Comparison of ENCODE assay signal across 8 cellular contexts in the genomic region with DNA sequence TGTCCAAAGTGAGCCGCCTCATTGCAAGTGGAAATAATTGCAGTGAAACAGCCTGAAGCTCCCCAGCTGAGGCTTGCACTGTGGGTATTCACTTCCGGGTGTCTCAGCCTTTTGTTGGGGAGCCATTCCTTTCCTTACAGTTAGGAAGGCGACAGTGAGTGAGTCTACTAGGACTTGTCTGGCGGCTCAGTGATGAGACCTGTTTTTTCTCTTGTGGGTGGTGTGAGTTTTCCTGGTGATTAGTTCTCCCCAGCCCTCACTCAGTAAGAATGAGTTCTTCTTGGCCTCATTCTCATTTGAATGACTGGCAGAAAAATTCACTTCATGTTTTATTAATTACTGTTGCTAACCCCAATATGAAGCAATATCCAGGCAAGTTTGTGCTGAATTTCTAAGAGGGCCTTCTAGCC. TPM values are rescaled to one million over a fixed set of nuclear protein-coding genes. Genes with fewer than 3 reads are reported as not detected.
DNase-seq lines count a peak whose midpoint lies in the region; ATAC-seq, FAIRE-seq and TF ChIP-seq lines count a peak whose summit lies in the region.

No MANE protein-coding gene starts in this region.

- no peaks in the 10 kb centered on the region for H3K9me3 Mint-ChIP-seq in activated CD4-positive, alpha-beta T cell treated with anti-CD3 and anti-CD28 coated beads, Interleukin-2, amount 10 ng/mL, durations not matched to agents 7 days and 5 days

- TF ChIP-seq POLR2A in HepG2 (IDR thresholded peaks at IDR 0.05; ENCODE audit: insufficient read depth in 1 of 2, low read depth in 2 of 2, low read length in 2 of 2) (no peak), right lobe of liver (IDR thresholded peaks at IDR 0.05) (no peak), upper lobe of left lung (IDR thresholded peaks at IDR 0.05) (no peak)

- DNase-seq in HepG2 (ENCODE audit: low spot score) (no peak), right lobe of liver (no peak), fibroblast of villous mesenchyme (ENCODE audit: low read depth) (peak; percentile 26), upper lobe of left lung (no peak), retina (no peak)
- DNase-seq in activated CD4-positive, alpha-beta T cell treated with anti-CD3 and anti-CD28 coated beads, Interleukin-2, amount 10 ng/mL, durations not matched to agents 7 days and 5 days, result peak; percentile 41

- H2AFZ ChIP-seq in HepG2 (ENCODE audit: low read length), result no peak overlapping the region

- peak overlapping the region; percentile 91 for H3K4me2 ChIP-seq in HepG2 (ENCODE audit: low read depth, low read length)

- no peaks in the 10 kb centered on the region for H3K9me3 ChIP-seq in HepG2 (ENCODE audit: low read length)
- no peaks in the 10 kb centered on the region for H3K9me3 ChIP-seq in right lobe of liver
- H3K9me3 ChIP-seq in upper lobe of left lung, result no peaks in the 10 kb centered on the region

- no peaks in the 10 kb centered on the region for H3K27me3 Mint-ChIP-seq in activated CD4-positive, alpha-beta T cell treated with anti-CD3 and anti-CD28 coated beads, Interleukin-2, amount 10 ng/mL, durations not matched to agents 7 days and 5 days

- no TSS peak for BruUV-seq in HepG2 (replicated peaks; lab: Mats Ljungman, UMichigan)

- peak overlapping the region; percentile 88 for H3K27ac Mint-ChIP-seq in activated CD4-positive, alpha-beta T cell treated with anti-CD3 and anti-CD28 coated beads, Interleukin-2, amount 10 ng/mL, durations not matched to agents 7 days and 5 days

- WGBS in HepG2 (ENCODE audit: low lambda C conversion rate), result 49% methylated on average over 4 of the region's 4 CpGs
- WGBS in right lobe of liver (ENCODE audit: insufficient coverage, low coverage, low lambda C conversion rate, missing lambda C conversion rate), result 37% methylated on average over 4 of the region's 4 CpGs
- 56 to 69% methylated on average over 4 of the region's 4 CpGs for WGBS in upper lobe of left lung, 2 donors

- peaks cover 42% of the 10 kb centered on the region for H3K4me1 ChIP-seq in HepG2 (ENCODE audit: insufficient read depth, low read length)
- peaks cover 0 to 32% (median 11%) of the 10 kb centered on the region in 4 donors for H3K4me1 ChIP-seq in right lobe of liver
- peaks cover 26 to 44% (median 36%) of the 10 kb centered on the region in 4 donors for H3K4me1 ChIP-seq in upper lobe of left lung

- no peak for FAIRE-seq in HepG2 (lab: Jason Lieb, UNC)

- peak overlapping the region; percentile 89 for H3K27ac ChIP-seq in HepG2 (ENCODE audit: extremely low read length, insufficient read depth, low read length)
- peak overlapping the region in 1 of 3 donors; percentile 96 for H3K27ac ChIP-seq in right lobe of liver
- H3K27ac ChIP-seq in upper lobe of left lung, result peak overlapping the region; percentile 36 to 94 (median 91)

- ATAC-seq in HepG2, result no peak
- ATAC-seq in right lobe of liver, result no peak
- ATAC-seq in upper lobe of left lung (ENCODE audit: low FRiP score in 2 of 2), result no peak
- no peak for ATAC-seq in HG02623 (IDR thresholded peaks at IDR 0.05; ENCODE audit: unreplicated experiment)
- no peak for ATAC-seq in HG03439 (IDR thresholded peaks at IDR 0.05; ENCODE audit: unreplicated experiment)

- in situ Hi-C loops in HepG2 (cut with HindIII; ENCODE audit: extremely low pct_ligation_motif_present, low pct_unique_long_range_greater_than_20kb), result no loop called here

- peaks cover 33% of the 10 kb centered on the region for H4K20me1 ChIP-seq in HepG2 (ENCODE audit: insufficient read depth, low read length)

- peak overlapping the region; percentile 80 for H3K4me3 Mint-ChIP-seq in activated CD4-positive, alpha-beta T cell treated with anti-CD3 and anti-CD28 coated beads, Interleukin-2, amount 10 ng/mL, durations not matched to agents 7 days and 5 days

- H3K27me3 ChIP-seq in HepG2 (ENCODE audit: control insufficient read depth in 1 of 2, insufficient read depth in 2 of 2, low read length in 2 of 2) (no peaks in the 10 kb centered on the region; a peak in 1 of 5 replicates), right lobe of liver (no peaks in the 10 kb centered on the region), upper lobe of left lung (no peaks in the 10 kb centered on the region)

- CTCF ChIA-PET in HepG2 (lab: Yijun Ruan, JAX; ENCODE audit: low intra/inter-chr PET ratio, low total read pairs), result no interaction called here
- CTCF ChIA-PET in activated CD4-positive, alpha-beta T cell treated with anti-CD3 and anti-CD28 coated beads, Interleukin-2, amount 10 ng/mL, durations not matched to agents 7 days and 5 days (lab: Charles Lee), result interaction anchor here (0.9 to 1.9 kb wide), 4 partner anchors 9 to 28 kb away, joined by 3 to 7 read pairs (median 4); partner anchors contain the start of gene RRP12

- TF ChIP-seq CTCF in HepG2 (CRISPR knock-in tag; IDR thresholded peaks at IDR 0.05) (no peak), right lobe of liver (IDR thresholded peaks at IDR 0.05) (no peak), fibroblast of villous mesenchyme (IDR thresholded peaks at IDR 0.05; ENCODE audit: insufficient read depth, low read depth, low read length) (no peak), upper lobe of left lung (IDR thresholded peaks at IDR 0.05) (no peak)

- TF ChIP-seq EP300 in HepG2 (IDR thresholded peaks at IDR 0.05; ENCODE audit: low read depth in 2 of 2, low read length in 2 of 2) (no peak), HepG2 (CRISPR knock-in tag; IDR thresholded peaks at IDR 0.05; ENCODE audit: borderline replicate concordance) (no peak), upper lobe of left lung (IDR thresholded peaks at IDR 0.05) (no peak)

- H3K79me2 ChIP-seq in HepG2 (ENCODE audit: insufficient read depth, low read length), result peaks cover 40% of the 10 kb centered on the region

- H3K36me3 Mint-ChIP-seq in activated CD4-positive, alpha-beta T cell treated with anti-CD3 and anti-CD28 coated beads, Interleukin-2, amount 10 ng/mL, durations not matched to agents 7 days and 5 days (ENCODE audit: low read depth), result peaks cover 52% of the 10 kb centered on the region

- intact Hi-C loops in HepG2 (cut with micrococcal nuclease; ENCODE audit: unreplicated experiment), result loop anchor here (2.0 kb wide), 1 partner anchor 16 kb away; no protein-coding TSS in a partner anchor
- intact Hi-C loops in right lobe of liver (cut with DNase I), result no loop called here

- H3K4me3 ChIP-seq in HepG2 (replicated peaks in 1 of 3; ENCODE audit: insufficient read depth in 1 of 3, low read depth in 2 of 3, low read length in 3 of 3) (peak overlapping the region; percentile 83 to 98 (median 96)), right lobe of liver (no peak overlapping the region), fibroblast of villous mesenchyme (ENCODE audit: low read depth, low read length) (peak overlapping the region; percentile 93), upper lobe of left lung (no peak overlapping the region)

- TF ChIP-seq RAD21 in HepG2 (CRISPR knock-in tag; IDR thresholded peaks at IDR 0.05), result no peak

- H3K9ac ChIP-seq in HepG2 (ENCODE audit: insufficient read depth, low read depth, low read length), result peak overlapping the region; percentile 93

- POLR2A ChIA-PET in HepG2 (lab: Yijun Ruan, JAX), result interaction anchor here (1.0 to 2.3 kb wide), 5 partner anchors 10 to 27 kb away, joined by 3 to 7 read pairs (median 4); partner anchors contain the start of gene RRP12
- POLR2A ChIA-PET in activated CD4-positive, alpha-beta T cell treated with anti-CD3 and anti-CD28 coated beads, Interleukin-2, amount 10 ng/mL, durations not matched to agents 7 days and 5 days (lab: Charles Lee), result interaction anchor here (1.2 kb wide), 1 partner anchor 16 kb away, joined by 5 read pairs; no protein-coding TSS in a partner anchor

- peaks cover 39% of the 10 kb centered on the region for H3K4me1 Mint-ChIP-seq in activated CD4-positive, alpha-beta T cell treated with anti-CD3 and anti-CD28 coated beads, Interleukin-2, amount 10 ng/mL, durations not matched to agents 7 days and 5 days

- H3K36me3 ChIP-seq in HepG2 (replicated peaks in 1 of 2; ENCODE audit: control insufficient read depth in 1 of 2, insufficient read depth in 2 of 2, low read length in 2 of 2), result peaks cover 3 to 34% of the 10 kb centered on the region in 2 experiments
- H3K36me3 ChIP-seq in right lobe of liver, result peaks cover 0 to 31% (median 10%) of the 10 kb centered on the region in 4 donors
- peaks cover 7 to 37% (median 24%) of the 10 kb centered on the region in 4 donors for H3K36me3 ChIP-seq in upper lobe of left lung

RNA-seq across cellular contexts. Expression of gene PGAM1, which starts 2.6 kb away (rescaled TPM):
- total RNA-seq in HepG2 (2016; rRNA removed; fragmentation: Illumina TruSeq; extraction: Trizol) (354 and 442 TPM in 2 replicates), right lobe of liver (100 to 1,000 TPM; 100 to 228 (median 162) TPM), fibroblast of villous mesenchyme (378 and 443 TPM in 2 replicates), upper lobe of left lung (100 to 1,000 TPM in 5 of 6 donors, 10 to 100 TPM in 1; 55.5 to 184 (median 137) TPM)
- total RNA-seq in HepG2 (2016; cell fraction: cytosol; rRNA removed; fragmentation: Illumina TruSeq; extraction: Trizol; ENCODE audit: low read depth), result 44.3 and 47.0 TPM in 2 replicates
- 352 and 439 TPM in 2 replicates for total RNA-seq in HepG2 (2016; cell fraction: insoluble cytoplasmic fraction; rRNA removed; fragmentation: Illumina TruSeq; extraction: Trizol)
- total RNA-seq in HepG2 (2016; cell fraction: membrane; rRNA removed; fragmentation: Illumina TruSeq; extraction: Trizol), result 128 and 141 TPM in 2 replicates
- total RNA-seq in HepG2 (2016; cell fraction: nucleus; rRNA removed; fragmentation: Illumina TruSeq; extraction: Trizol), result 126 and 144 TPM in 2 replicates
- 403 and 483 TPM in 2 replicates for polyA plus RNA-seq in HepG2 (2011; rRNA removed)
- 471 and 548 TPM in 2 replicates for polyA plus RNA-seq in HepG2 (2011; cell fraction: cytosol; rRNA removed)
- 110 and 124 TPM in 2 replicates for polyA plus RNA-seq in HepG2 (2011; cell fraction: nucleus; rRNA removed)
- 318 and 342 TPM in 2 replicates for polyA plus RNA-seq in HepG2 (2012)
- polyA plus RNA-seq in HepG2 (2016; cell fraction: cytosol; fragmentation: Illumina TruSeq; extraction: Trizol; ENCODE audit: low read depth), result 50.9 and 54.4 TPM in 2 replicates
- 474 and 488 TPM in 2 replicates for polyA plus RNA-seq in HepG2 (2016; cell fraction: insoluble cytoplasmic fraction; fragmentation: Illumina TruSeq; extraction: Trizol; ENCODE audit: low read depth)
- polyA plus RNA-seq in HepG2 (2016; cell fraction: membrane; fragmentation: Illumina TruSeq; extraction: Trizol; ENCODE audit: low read depth), result 112 and 113 TPM in 2 replicates
- 181 and 193 TPM in 2 replicates for polyA plus RNA-seq in HepG2 (2016; cell fraction: nucleus; fragmentation: Illumina TruSeq; extraction: Trizol; ENCODE audit: insufficient read depth, low read depth)
- polyA minus RNA-seq in HepG2 (2011; rRNA and poly(A)+ RNA removed; ENCODE audit: low replicate concordance), result 592 and 624 TPM in 2 replicates
- 212 and 243 TPM in 2 replicates for polyA minus RNA-seq in HepG2 (2011; cell fraction: cytosol; rRNA and poly(A)+ RNA removed)
- polyA minus RNA-seq in HepG2 (2011; cell fraction: nucleus; rRNA and poly(A)+ RNA removed), result 56.7 and 63.2 TPM in 2 replicates
- 100 to 1,000 TPM; 380 to 406 TPM for total RNA-seq in activated CD4-positive, alpha-beta T cell treated with anti-CD3 and anti-CD28 coated beads, Interleukin-2, amount 10 ng/mL, durations not matched to agents 7 days and 5 days

RNA-seq across cellular contexts. Expression of gene EXOSC1, which starts 17.2 kb away (rescaled TPM):
- total RNA-seq in HepG2 (2016; rRNA removed; fragmentation: Illumina TruSeq; extraction: Trizol) (39.9 and 47.6 TPM in 2 replicates), right lobe of liver (10 to 100 TPM in 5 of 6 experiments, 1 to 10 TPM in 1; 9.2 to 19.1 (median 11.8) TPM), fibroblast of villous mesenchyme (41.5 and 44.8 TPM in 2 replicates), upper lobe of left lung (10 to 100 TPM; 19.5 to 30.4 (median 28.1) TPM)
- total RNA-seq in HepG2 (2016; cell fraction: cytosol; rRNA removed; fragmentation: Illumina TruSeq; extraction: Trizol; ENCODE audit: low read depth), result 23.7 and 27.6 TPM in 2 replicates
- 37.7 and 48.0 TPM in 2 replicates for total RNA-seq in HepG2 (2016; cell fraction: insoluble cytoplasmic fraction; rRNA removed; fragmentation: Illumina TruSeq; extraction: Trizol)
- total RNA-seq in HepG2 (2016; cell fraction: membrane; rRNA removed; fragmentation: Illumina TruSeq; extraction: Trizol), result 24.0 and 25.8 TPM in 2 replicates
- total RNA-seq in HepG2 (2016; cell fraction: nucleus; rRNA removed; fragmentation: Illumina TruSeq; extraction: Trizol), result 16.9 and 23.2 TPM in 2 replicates
- polyA plus RNA-seq in HepG2 (2011; rRNA removed), result 36.3 and 38.0 TPM in 2 replicates
- 37.5 and 37.9 TPM in 2 replicates for polyA plus RNA-seq in HepG2 (2011; cell fraction: cytosol; rRNA removed)
- 14.0 and 17.7 TPM in 2 replicates for polyA plus RNA-seq in HepG2 (2011; cell fraction: nucleus; rRNA removed)
- 31.8 and 32.0 TPM in 2 replicates for polyA plus RNA-seq in HepG2 (2012)
- polyA plus RNA-seq in HepG2 (2016; cell fraction: cytosol; fragmentation: Illumina TruSeq; extraction: Trizol; ENCODE audit: low read depth), result 21.2 and 21.7 TPM in 2 replicates
- polyA plus RNA-seq in HepG2 (2016; cell fraction: insoluble cytoplasmic fraction; fragmentation: Illumina TruSeq; extraction: Trizol; ENCODE audit: low read depth), result 59.8 and 61.6 TPM in 2 replicates
- 21.5 and 23.2 TPM in 2 replicates for polyA plus RNA-seq in HepG2 (2016; cell fraction: membrane; fragmentation: Illumina TruSeq; extraction: Trizol; ENCODE audit: low read depth)
- 37.6 TPM in 2 replicates for polyA plus RNA-seq in HepG2 (2016; cell fraction: nucleus; fragmentation: Illumina TruSeq; extraction: Trizol; ENCODE audit: insufficient read depth, low read depth)
- polyA minus RNA-seq in HepG2 (2011; rRNA and poly(A)+ RNA removed; ENCODE audit: low replicate concordance), result 34.4 and 67.4 TPM in 2 replicates
- polyA minus RNA-seq in HepG2 (2011; cell fraction: cytosol; rRNA and poly(A)+ RNA removed), result 7.6 and 7.7 TPM in 2 replicates
- polyA minus RNA-seq in HepG2 (2011; cell fraction: nucleus; rRNA and poly(A)+ RNA removed), result 10.6 and 14.4 TPM in 2 replicates
- 10 to 100 TPM; 45.5 to 50.0 TPM for total RNA-seq in activated CD4-positive, alpha-beta T cell treated with anti-CD3 and anti-CD28 coated beads, Interleukin-2, amount 10 ng/mL, durations not matched to agents 7 days and 5 days

RNA-seq across cellular contexts. Expression of gene ZDHHC16, which starts 17.4 kb away (rescaled TPM):
- total RNA-seq in HepG2 (2016; rRNA removed; fragmentation: Illumina TruSeq; extraction: Trizol) (30.2 and 41.8 TPM in 2 replicates), right lobe of liver (10 to 100 TPM; 15.8 to 27.0 (median 22.8) TPM), fibroblast of villous mesenchyme (60.6 and 69.1 TPM in 2 replicates), upper lobe of left lung (10 to 100 TPM; 40.0 to 84.7 (median 60.1) TPM)
- 84.0 and 92.7 TPM in 2 replicates for total RNA-seq in HepG2 (2016; cell fraction: cytosol; rRNA removed; fragmentation: Illumina TruSeq; extraction: Trizol; ENCODE audit: low read depth)
- 25.9 and 43.5 TPM in 2 replicates for total RNA-seq in HepG2 (2016; cell fraction: insoluble cytoplasmic fraction; rRNA removed; fragmentation: Illumina TruSeq; extraction: Trizol)
- 104 and 115 TPM in 2 replicates for total RNA-seq in HepG2 (2016; cell fraction: membrane; rRNA removed; fragmentation: Illumina TruSeq; extraction: Trizol)
- 30.7 and 33.0 TPM in 2 replicates for total RNA-seq in HepG2 (2016; cell fraction: nucleus; rRNA removed; fragmentation: Illumina TruSeq; extraction: Trizol)
- 40.8 and 49.4 TPM in 2 replicates for polyA plus RNA-seq in HepG2 (2011; rRNA removed)
- 50.8 and 52.5 TPM in 2 replicates for polyA plus RNA-seq in HepG2 (2011; cell fraction: cytosol; rRNA removed)
- polyA plus RNA-seq in HepG2 (2011; cell fraction: nucleus; rRNA removed), result 59.0 and 60.8 TPM in 2 replicates
- polyA plus RNA-seq in HepG2 (2012), result 15.7 and 18.2 TPM in 2 replicates
- 102 and 121 TPM in 2 replicates for polyA plus RNA-seq in HepG2 (2016; cell fraction: cytosol; fragmentation: Illumina TruSeq; extraction: Trizol; ENCODE audit: low read depth)
- 34.1 and 41.4 TPM in 2 replicates for polyA plus RNA-seq in HepG2 (2016; cell fraction: insoluble cytoplasmic fraction; fragmentation: Illumina TruSeq; extraction: Trizol; ENCODE audit: low read depth)
- polyA plus RNA-seq in HepG2 (2016; cell fraction: membrane; fragmentation: Illumina TruSeq; extraction: Trizol; ENCODE audit: low read depth), result 122 and 132 TPM in 2 replicates
- 55.7 and 56.8 TPM in 2 replicates for polyA plus RNA-seq in HepG2 (2016; cell fraction: nucleus; fragmentation: Illumina TruSeq; extraction: Trizol; ENCODE audit: insufficient read depth, low read depth)
- 142 and 286 TPM in 2 replicates for polyA minus RNA-seq in HepG2 (2011; rRNA and poly(A)+ RNA removed; ENCODE audit: low replicate concordance)
- polyA minus RNA-seq in HepG2 (2011; cell fraction: cytosol; rRNA and poly(A)+ RNA removed), result 20.4 TPM in 2 replicates
- polyA minus RNA-seq in HepG2 (2011; cell fraction: nucleus; rRNA and poly(A)+ RNA removed), result 33.9 and 35.7 TPM in 2 replicates
- total RNA-seq in activated CD4-positive, alpha-beta T cell treated with anti-CD3 and anti-CD28 coated beads, Interleukin-2, amount 10 ng/mL, durations not matched to agents 7 days and 5 days, result 10 to 100 TPM; 38.5 to 39.3 TPM

RNA-seq across cellular contexts. Expression of gene RRP12, which starts 27.4 kb away (rescaled TPM):
- total RNA-seq in HepG2 (2016; rRNA removed; fragmentation: Illumina TruSeq; extraction: Trizol) (30.6 and 39.4 TPM in 2 replicates), right lobe of liver (10 to 100 TPM in 3 of 6 experiments, 1 to 10 TPM in 3; 6.7 to 23.2 (median 10.2) TPM), fibroblast of villous mesenchyme (23.2 and 25.5 TPM in 2 replicates), upper lobe of left lung (10 to 100 TPM; 20.4 to 38.2 (median 28.9) TPM)
- 40.0 and 40.9 TPM in 2 replicates for total RNA-seq in HepG2 (2016; cell fraction: cytosol; rRNA removed; fragmentation: Illumina TruSeq; extraction: Trizol; ENCODE audit: low read depth)
- total RNA-seq in HepG2 (2016; cell fraction: insoluble cytoplasmic fraction; rRNA removed; fragmentation: Illumina TruSeq; extraction: Trizol), result 23.4 and 36.6 TPM in 2 replicates
- 11.2 and 11.4 TPM in 2 replicates for total RNA-seq in HepG2 (2016; cell fraction: membrane; rRNA removed; fragmentation: Illumina TruSeq; extraction: Trizol)
- total RNA-seq in HepG2 (2016; cell fraction: nucleus; rRNA removed; fragmentation: Illumina TruSeq; extraction: Trizol), result 31.1 and 33.1 TPM in 2 replicates
- polyA plus RNA-seq in HepG2 (2011; rRNA removed), result 13.2 and 18.6 TPM in 2 replicates
- polyA plus RNA-seq in HepG2 (2011; cell fraction: cytosol; rRNA removed), result 5.0 and 5.1 TPM in 2 replicates
- 51.4 and 59.2 TPM in 2 replicates for polyA plus RNA-seq in HepG2 (2011; cell fraction: nucleus; rRNA removed)
- polyA plus RNA-seq in HepG2 (2012), result 17.9 and 28.3 TPM in 2 replicates
- 6.7 and 7.7 TPM in 2 replicates for polyA plus RNA-seq in HepG2 (2016; cell fraction: cytosol; fragmentation: Illumina TruSeq; extraction: Trizol; ENCODE audit: low read depth)
- 20.0 and 25.7 TPM in 2 replicates for polyA plus RNA-seq in HepG2 (2016; cell fraction: insoluble cytoplasmic fraction; fragmentation: Illumina TruSeq; extraction: Trizol; ENCODE audit: low read depth)
- polyA plus RNA-seq in HepG2 (2016; cell fraction: membrane; fragmentation: Illumina TruSeq; extraction: Trizol; ENCODE audit: low read depth), result 4.0 and 4.5 TPM in 2 replicates
- 51.3 and 56.0 TPM in 2 replicates for polyA plus RNA-seq in HepG2 (2016; cell fraction: nucleus; fragmentation: Illumina TruSeq; extraction: Trizol; ENCODE audit: insufficient read depth, low read depth)
- polyA minus RNA-seq in HepG2 (2011; rRNA and poly(A)+ RNA removed; ENCODE audit: low replicate concordance), result 43.7 and 49.7 TPM in 2 replicates
- polyA minus RNA-seq in HepG2 (2011; cell fraction: cytosol; rRNA and poly(A)+ RNA removed), result 12.0 and 15.7 TPM in 2 replicates
- polyA minus RNA-seq in HepG2 (2011; cell fraction: nucleus; rRNA and poly(A)+ RNA removed), result 22.4 and 29.6 TPM in 2 replicates
- total RNA-seq in activated CD4-positive, alpha-beta T cell treated with anti-CD3 and anti-CD28 coated beads, Interleukin-2, amount 10 ng/mL, durations not matched to agents 7 days and 5 days, result 10 to 100 TPM; 20.1 to 21.6 TPM

Comparison
In these comparisons a context has a peak if more than half of its experiments do, and no peak if none do; other contexts are left out.
1. H3K4me3 ChIP-seq: peak in HepG2 (3 of 3) and fibroblast of villous mesenchyme (single experiment); none in right lobe of liver (0 of 3) and upper lobe of left lung (0 of 4).
2. DNase-seq: peak in activated CD4-positive, alpha-beta T cell treated with anti-CD3 and anti-CD28 coated beads, Interleukin-2, amount 10 ng/mL, durations not matched to agents 7 days and 5 days (single experiment) and fibroblast of villous mesenchyme (single experiment); none in HepG2 (single experiment), right lobe of liver (0 of 3), upper lobe of left lung (0 of 2) and retina (single experiment).